ENCODE assay signal across 1 cellular context in genomic region chr3:192878374-192878773, GRCh38.
TF ChIP-seq lines count a peak whose summit lies in the region.

No MANE protein-coding gene starts in this region.

TF ChIP-seq in HCT116, 20 proteins besides CTCF, POLR2A, EP300 and RAD21 (continued from another document):
- no peak for TF ChIP-seq REST (IDR thresholded peaks at IDR 0.05; ENCODE audit: low read depth)
- no peak for TF ChIP-seq EZH2phosphoT487 (IDR thresholded peaks at IDR 0.05; ENCODE audit: borderline replicate concordance)
- no peak for TF ChIP-seq CEBPB (IDR thresholded peaks at IDR 0.05; ENCODE audit: low read depth)
- TF ChIP-seq SP1 (IDR thresholded peaks at IDR 0.05; ENCODE audit: low read depth) = no peak
- TF ChIP-seq YY1 (IDR thresholded peaks at IDR 0.05; ENCODE audit: extremely low read depth, insufficient replicate concordance, low read depth, low read length) = no peak
- no peak for TF ChIP-seq ZNF274 (IDR thresholded peaks at IDR 0.05; ENCODE audit: low read depth, low read length)
- TF ChIP-seq CBX3 (IDR thresholded peaks at IDR 0.05; ENCODE audit: low read depth) = no peak
- no peak for TF ChIP-seq EZH2 (IDR thresholded peaks at IDR 0.05)
- no peak for TF ChIP-seq ZBTB33 (IDR thresholded peaks at IDR 0.05; ENCODE audit: extremely low read depth, insufficient replicate concordance, low read length)
